1 cellular context compared by ENCODE assay signal in the genomic region with DNA sequence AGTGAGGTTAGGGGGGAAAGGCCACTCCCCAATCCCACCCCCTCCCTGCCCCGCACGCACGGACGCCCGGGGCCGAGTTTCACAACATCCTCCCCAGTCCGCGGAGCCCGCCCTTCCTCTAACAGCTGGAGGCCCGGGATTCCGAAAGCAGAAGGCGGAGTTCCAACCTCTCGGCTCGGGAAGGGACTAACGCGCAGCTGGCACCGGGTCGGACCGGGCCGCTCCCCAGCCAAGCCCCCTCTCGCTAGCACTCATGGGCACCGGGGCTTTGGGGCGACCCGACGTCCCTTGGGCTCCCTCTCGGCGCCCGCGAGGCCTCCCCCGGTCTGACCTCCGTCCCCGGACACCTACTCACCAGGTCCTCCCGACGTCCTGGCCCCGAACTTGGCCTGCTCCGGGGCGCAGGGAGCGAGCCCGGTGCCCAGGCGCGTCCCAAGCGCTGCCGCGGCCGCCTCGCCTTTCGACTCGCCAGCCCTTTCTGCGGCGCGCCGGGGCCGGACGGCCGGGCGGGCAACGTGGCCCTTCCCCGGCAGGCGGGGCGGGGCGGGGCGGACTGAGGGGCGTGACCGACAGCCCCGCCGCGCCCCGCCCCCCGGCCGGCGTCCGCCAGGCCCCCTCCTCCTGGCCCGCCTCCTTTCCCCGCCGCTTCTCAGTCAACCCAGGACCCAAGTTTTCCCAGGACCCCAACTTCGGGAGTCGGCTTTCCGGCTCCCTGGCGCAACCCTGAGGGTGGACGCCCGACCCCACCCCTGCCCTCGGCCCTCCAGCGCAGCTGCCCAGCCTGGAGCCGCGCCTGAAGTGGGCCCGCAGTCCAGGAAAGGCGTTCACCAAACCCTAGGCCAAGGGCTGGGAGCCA.
TF ChIP-seq lines count a peak whose summit lies in the region.

A gene (minus strand): TSS at position 482 of the 856 bp plus-strand sequence. CDS start 9,835 bp downstream, outside the sequence.

TF ChIP-seq in K562, 482 proteins besides CTCF, POLR2A, EP300 and RAD21 (continued from another document and continues in another):
- TF ChIP-seq, protein P1, sequence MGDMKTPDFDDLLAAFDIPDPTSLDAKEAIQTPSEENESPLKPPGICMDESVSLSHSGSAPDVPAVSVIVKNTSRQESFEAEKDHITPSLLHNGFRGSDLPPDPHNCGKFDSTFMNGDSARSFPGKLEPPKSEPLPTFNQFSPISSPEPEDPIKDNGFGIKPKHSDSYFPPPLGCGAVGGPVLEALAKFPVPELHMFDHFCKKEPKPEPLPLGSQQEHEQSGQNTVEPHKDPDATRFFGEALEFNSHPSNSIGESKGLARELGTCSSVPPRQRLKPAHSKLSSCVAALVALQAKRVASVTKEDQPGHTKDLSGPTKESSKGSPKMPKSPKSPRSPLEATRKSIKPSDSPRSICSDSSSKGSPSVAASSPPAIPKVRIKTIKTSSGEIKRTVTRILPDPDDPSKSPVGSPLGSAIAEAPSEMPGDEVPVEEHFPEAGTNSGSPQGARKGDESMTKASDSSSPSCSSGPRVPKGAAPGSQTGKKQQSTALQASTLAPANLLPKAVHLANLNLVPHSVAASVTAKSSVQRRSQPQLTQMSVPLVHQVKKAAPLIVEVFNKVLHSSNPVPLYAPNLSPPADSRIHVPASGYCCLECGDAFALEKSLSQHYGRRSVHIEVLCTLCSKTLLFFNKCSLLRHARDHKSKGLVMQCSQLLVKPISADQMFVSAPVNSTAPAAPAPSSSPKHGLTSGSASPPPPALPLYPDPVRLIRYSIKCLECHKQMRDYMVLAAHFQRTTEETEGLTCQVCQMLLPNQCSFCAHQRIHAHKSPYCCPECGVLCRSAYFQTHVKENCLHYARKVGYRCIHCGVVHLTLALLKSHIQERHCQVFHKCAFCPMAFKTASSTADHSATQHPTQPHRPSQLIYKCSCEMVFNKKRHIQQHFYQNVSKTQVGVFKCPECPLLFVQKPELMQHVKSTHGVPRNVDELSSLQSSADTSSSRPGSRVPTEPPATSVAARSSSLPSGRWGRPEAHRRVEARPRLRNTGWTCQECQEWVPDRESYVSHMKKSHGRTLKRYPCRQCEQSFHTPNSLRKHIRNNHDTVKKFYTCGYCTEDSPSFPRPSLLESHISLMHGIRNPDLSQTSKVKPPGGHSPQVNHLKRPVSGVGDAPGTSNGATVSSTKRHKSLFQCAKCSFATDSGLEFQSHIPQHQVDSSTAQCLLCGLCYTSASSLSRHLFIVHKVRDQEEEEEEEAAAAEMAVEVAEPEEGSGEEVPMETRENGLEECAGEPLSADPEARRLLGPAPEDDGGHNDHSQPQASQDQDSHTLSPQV (IDR thresholded peaks at IDR 0.05): no peak
- TF ChIP-seq CCNT2 (IDR thresholded peaks at IDR 0.05; ENCODE audit: borderline replicate concordance, extremely low read depth, insufficient read length, low read depth, low read length): peak; percentile 61
- no peak for TF ChIP-seq ATF1 (CRISPR knock-in tag; IDR thresholded peaks at IDR 0.05)
- TF ChIP-seq ATF1 (tag; IDR thresholded peaks at IDR 0.05): peak; percentile 36; the same call in 1 of the 2 replicates
- TF ChIP-seq, protein P2, sequence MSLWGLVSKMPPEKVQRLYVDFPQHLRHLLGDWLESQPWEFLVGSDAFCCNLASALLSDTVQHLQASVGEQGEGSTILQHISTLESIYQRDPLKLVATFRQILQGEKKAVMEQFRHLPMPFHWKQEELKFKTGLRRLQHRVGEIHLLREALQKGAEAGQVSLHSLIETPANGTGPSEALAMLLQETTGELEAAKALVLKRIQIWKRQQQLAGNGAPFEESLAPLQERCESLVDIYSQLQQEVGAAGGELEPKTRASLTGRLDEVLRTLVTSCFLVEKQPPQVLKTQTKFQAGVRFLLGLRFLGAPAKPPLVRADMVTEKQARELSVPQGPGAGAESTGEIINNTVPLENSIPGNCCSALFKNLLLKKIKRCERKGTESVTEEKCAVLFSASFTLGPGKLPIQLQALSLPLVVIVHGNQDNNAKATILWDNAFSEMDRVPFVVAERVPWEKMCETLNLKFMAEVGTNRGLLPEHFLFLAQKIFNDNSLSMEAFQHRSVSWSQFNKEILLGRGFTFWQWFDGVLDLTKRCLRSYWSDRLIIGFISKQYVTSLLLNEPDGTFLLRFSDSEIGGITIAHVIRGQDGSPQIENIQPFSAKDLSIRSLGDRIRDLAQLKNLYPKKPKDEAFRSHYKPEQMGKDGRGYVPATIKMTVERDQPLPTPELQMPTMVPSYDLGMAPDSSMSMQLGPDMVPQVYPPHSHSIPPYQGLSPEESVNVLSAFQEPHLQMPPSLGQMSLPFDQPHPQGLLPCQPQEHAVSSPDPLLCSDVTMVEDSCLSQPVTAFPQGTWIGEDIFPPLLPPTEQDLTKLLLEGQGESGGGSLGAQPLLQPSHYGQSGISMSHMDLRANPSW (CRISPR knock-in tag; IDR thresholded peaks at IDR 0.05): no peak
- TF ChIP-seq, protein P3, sequence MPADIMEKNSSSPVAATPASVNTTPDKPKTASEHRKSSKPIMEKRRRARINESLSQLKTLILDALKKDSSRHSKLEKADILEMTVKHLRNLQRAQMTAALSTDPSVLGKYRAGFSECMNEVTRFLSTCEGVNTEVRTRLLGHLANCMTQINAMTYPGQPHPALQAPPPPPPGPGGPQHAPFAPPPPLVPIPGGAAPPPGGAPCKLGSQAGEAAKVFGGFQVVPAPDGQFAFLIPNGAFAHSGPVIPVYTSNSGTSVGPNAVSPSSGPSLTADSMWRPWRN (IDR thresholded peaks at IDR 0.05; ENCODE audit: low read depth): no peak
- no peak for TF ChIP-seq MCM3 (IDR thresholded peaks at IDR 0.05)
- TF ChIP-seq ZBTB1 (CRISPR knock-in tag; IDR thresholded peaks at IDR 0.05; ENCODE audit: borderline replicate concordance, low read depth): no peak
- TF ChIP-seq ZNF23 (CRISPR knock-in tag; IDR thresholded peaks at IDR 0.05): no peak
- TF ChIP-seq, protein P4, sequence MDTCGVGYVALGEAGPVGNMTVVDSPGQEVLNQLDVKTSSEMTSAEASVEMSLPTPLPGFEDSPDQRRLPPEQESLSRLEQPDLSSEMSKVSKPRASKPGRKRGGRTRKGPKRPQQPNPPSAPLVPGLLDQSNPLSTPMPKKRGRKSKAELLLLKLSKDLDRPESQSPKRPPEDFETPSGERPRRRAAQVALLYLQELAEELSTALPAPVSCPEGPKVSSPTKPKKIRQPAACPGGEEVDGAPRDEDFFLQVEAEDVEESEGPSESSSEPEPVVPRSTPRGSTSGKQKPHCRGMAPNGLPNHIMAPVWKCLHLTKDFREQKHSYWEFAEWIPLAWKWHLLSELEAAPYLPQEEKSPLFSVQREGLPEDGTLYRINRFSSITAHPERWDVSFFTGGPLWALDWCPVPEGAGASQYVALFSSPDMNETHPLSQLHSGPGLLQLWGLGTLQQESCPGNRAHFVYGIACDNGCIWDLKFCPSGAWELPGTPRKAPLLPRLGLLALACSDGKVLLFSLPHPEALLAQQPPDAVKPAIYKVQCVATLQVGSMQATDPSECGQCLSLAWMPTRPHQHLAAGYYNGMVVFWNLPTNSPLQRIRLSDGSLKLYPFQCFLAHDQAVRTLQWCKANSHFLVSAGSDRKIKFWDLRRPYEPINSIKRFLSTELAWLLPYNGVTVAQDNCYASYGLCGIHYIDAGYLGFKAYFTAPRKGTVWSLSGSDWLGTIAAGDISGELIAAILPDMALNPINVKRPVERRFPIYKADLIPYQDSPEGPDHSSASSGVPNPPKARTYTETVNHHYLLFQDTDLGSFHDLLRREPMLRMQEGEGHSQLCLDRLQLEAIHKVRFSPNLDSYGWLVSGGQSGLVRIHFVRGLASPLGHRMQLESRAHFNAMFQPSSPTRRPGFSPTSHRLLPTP (IDR thresholded peaks at IDR 0.05; ENCODE audit: borderline replicate concordance, extremely low read depth, insufficient read length): no peak
- TF ChIP-seq, protein P5, sequence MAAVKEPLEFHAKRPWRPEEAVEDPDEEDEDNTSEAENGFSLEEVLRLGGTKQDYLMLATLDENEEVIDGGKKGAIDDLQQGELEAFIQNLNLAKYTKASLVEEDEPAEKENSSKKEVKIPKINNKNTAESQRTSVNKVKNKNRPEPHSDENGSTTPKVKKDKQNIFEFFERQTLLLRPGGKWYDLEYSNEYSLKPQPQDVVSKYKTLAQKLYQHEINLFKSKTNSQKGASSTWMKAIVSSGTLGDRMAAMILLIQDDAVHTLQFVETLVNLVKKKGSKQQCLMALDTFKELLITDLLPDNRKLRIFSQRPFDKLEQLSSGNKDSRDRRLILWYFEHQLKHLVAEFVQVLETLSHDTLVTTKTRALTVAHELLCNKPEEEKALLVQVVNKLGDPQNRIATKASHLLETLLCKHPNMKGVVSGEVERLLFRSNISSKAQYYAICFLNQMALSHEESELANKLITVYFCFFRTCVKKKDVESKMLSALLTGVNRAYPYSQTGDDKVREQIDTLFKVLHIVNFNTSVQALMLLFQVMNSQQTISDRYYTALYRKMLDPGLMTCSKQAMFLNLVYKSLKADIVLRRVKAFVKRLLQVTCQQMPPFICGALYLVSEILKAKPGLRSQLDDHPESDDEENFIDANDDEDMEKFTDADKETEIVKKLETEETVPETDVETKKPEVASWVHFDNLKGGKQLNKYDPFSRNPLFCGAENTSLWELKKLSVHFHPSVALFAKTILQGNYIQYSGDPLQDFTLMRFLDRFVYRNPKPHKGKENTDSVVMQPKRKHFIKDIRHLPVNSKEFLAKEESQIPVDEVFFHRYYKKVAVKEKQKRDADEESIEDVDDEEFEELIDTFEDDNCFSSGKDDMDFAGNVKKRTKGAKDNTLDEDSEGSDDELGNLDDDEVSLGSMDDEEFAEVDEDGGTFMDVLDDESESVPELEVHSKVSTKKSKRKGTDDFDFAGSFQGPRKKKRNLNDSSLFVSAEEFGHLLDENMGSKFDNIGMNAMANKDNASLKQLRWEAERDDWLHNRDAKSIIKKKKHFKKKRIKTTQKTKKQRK (IDR thresholded peaks at IDR 0.05; ENCODE audit: borderline replicate concordance, low read depth, low read length): no peak
- no peak for TF ChIP-seq PHTF2 (CRISPR knock-in tag; IDR thresholded peaks at IDR 0.05)
- TF ChIP-seq TRIM28 (IDR thresholded peaks at IDR 0.05): no peak
- TF ChIP-seq, protein P6, sequence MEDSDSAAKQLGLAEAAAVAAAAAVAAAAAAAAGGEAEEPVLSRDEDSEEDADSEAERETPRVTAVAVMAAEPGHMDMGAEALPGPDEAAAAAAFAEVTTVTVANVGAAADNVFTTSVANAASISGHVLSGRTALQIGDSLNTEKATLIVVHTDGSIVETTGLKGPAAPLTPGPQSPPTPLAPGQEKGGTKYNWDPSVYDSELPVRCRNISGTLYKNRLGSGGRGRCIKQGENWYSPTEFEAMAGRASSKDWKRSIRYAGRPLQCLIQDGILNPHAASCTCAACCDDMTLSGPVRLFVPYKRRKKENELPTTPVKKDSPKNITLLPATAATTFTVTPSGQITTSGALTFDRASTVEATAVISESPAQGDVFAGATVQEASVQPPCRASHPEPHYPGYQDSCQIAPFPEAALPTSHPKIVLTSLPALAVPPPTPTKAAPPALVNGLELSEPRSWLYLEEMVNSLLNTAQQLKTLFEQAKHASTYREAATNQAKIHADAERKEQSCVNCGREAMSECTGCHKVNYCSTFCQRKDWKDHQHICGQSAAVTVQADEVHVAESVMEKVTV (CRISPR knock-in tag; IDR thresholded peaks at IDR 0.05): no peak
- TF ChIP-seq SMC3 (conservative IDR thresholded peaks at IDR 0.05; ENCODE audit: insufficient read depth, low read depth, low read length): no peak
- TF ChIP-seq, protein P7, sequence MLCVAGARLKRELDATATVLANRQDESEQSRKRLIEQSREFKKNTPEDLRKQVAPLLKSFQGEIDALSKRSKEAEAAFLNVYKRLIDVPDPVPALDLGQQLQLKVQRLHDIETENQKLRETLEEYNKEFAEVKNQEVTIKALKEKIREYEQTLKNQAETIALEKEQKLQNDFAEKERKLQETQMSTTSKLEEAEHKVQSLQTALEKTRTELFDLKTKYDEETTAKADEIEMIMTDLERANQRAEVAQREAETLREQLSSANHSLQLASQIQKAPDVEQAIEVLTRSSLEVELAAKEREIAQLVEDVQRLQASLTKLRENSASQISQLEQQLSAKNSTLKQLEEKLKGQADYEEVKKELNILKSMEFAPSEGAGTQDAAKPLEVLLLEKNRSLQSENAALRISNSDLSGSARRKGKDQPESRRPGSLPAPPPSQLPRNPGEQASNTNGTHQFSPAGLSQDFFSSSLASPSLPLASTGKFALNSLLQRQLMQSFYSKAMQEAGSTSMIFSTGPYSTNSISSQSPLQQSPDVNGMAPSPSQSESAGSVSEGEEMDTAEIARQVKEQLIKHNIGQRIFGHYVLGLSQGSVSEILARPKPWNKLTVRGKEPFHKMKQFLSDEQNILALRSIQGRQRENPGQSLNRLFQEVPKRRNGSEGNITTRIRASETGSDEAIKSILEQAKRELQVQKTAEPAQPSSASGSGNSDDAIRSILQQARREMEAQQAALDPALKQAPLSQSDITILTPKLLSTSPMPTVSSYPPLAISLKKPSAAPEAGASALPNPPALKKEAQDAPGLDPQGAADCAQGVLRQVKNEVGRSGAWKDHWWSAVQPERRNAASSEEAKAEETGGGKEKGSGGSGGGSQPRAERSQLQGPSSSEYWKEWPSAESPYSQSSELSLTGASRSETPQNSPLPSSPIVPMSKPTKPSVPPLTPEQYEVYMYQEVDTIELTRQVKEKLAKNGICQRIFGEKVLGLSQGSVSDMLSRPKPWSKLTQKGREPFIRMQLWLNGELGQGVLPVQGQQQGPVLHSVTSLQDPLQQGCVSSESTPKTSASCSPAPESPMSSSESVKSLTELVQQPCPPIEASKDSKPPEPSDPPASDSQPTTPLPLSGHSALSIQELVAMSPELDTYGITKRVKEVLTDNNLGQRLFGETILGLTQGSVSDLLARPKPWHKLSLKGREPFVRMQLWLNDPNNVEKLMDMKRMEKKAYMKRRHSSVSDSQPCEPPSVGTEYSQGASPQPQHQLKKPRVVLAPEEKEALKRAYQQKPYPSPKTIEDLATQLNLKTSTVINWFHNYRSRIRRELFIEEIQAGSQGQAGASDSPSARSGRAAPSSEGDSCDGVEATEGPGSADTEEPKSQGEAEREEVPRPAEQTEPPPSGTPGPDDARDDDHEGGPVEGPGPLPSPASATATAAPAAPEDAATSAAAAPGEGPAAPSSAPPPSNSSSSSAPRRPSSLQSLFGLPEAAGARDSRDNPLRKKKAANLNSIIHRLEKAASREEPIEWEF (CRISPR knock-in tag; IDR thresholded peaks at IDR 0.05): no peak
- TF ChIP-seq, protein P8, sequence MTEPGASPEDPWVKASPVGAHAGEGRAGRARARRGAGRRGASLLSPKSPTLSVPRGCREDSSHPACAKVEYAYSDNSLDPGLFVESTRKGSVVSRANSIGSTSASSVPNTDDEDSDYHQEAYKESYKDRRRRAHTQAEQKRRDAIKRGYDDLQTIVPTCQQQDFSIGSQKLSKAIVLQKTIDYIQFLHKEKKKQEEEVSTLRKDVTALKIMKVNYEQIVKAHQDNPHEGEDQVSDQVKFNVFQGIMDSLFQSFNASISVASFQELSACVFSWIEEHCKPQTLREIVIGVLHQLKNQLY (CRISPR knock-in tag; conservative IDR thresholded peaks at IDR 0.05): 0 out of 4 replicates have a peak, but pooled peaks of 1 of the 2 experiments have one; percentile 54
- TF ChIP-seq MAZ (CRISPR knock-in tag; conservative IDR thresholded peaks at IDR 0.05 in 1 of 2, IDR thresholded peaks at IDR 0.05 in 1 of 2): peak in 1 of 2 experiments; percentile 80
- no peak for TF ChIP-seq ZNF507 (tag; conservative IDR thresholded peaks at IDR 0.05)
- TF ChIP-seq TAF7 (tag; IDR thresholded peaks at IDR 0.05): no peak
- no peak for TF ChIP-seq ZNF586 (CRISPR knock-in tag; conservative IDR thresholded peaks at IDR 0.05)
- peak; percentile 70 for TF ChIP-seq CHD1 (IDR thresholded peaks at IDR 0.05; ENCODE audit: low read length)
- TF ChIP-seq ZNF695 (CRISPR knock-in tag; IDR thresholded peaks at IDR 0.05): 0 out of 2 replicates have a peak, but pooled peaks have one; percentile 54
